9 cellular contexts compared by ENCODE assay signal in genomic region chr1:21814241-21814918, GRCh38. TPM values are rescaled to one million over a fixed set of nuclear protein-coding genes. Genes with fewer than 3 reads are reported as not detected.
DNase-seq lines count a peak whose midpoint lies in the region; ATAC-seq and TF ChIP-seq lines count a peak whose summit lies in the region.
"Had no signal": no experiment of that assay in that cellular context is flagged by ENCODE, and none has a peak within 500 bp of the region (broad histone marks: within the 10 kb centered on the region; RNA-seq: fewer than 3 reads in every experiment).

No MANE protein-coding gene starts in this region.

- no peaks in the 10 kb centered on the region for H3K36me3 Mint-ChIP-seq in activated CD4-positive, alpha-beta memory T cell treated with anti-CD3 and anti-CD28 coated beads, Interleukin-2, amount 10 ng/mL, durations not matched to agents 7 days and 5 days (ENCODE audit: low read depth)

- H3K79me2 ChIP-seq in fibroblast of lung (ENCODE audit: control insufficient read depth, insufficient read depth, low read length), result no peaks in the 10 kb centered on the region

- H3K27ac Mint-ChIP-seq in activated CD4-positive, alpha-beta memory T cell treated with anti-CD3 and anti-CD28 coated beads, Interleukin-2, amount 10 ng/mL, durations not matched to agents 7 days and 5 days, result no peak overlapping the region

- no peak overlapping the region for H3K9ac ChIP-seq in fibroblast of lung (ENCODE audit: insufficient read depth, low read length)

- no peaks in the 10 kb centered on the region for H4K20me1 ChIP-seq in fibroblast of lung (ENCODE audit: control insufficient read depth, extremely low read depth, insufficient read depth, low read length)

- peak; percentile 42 to 47 for TF ChIP-seq CTCF in fibroblast of lung (conservative IDR thresholded peaks at IDR 0.05 in 1 of 2, IDR thresholded peaks at IDR 0.05 in 1 of 2; ENCODE audit: low read depth in 1 of 2, low read length in 2 of 2)
- no peak for TF ChIP-seq CTCF in omental fat pad (IDR thresholded peaks at IDR 0.05)

- no peaks in the 10 kb centered on the region for H3K9me3 Mint-ChIP-seq in activated CD4-positive, alpha-beta memory T cell treated with anti-CD3 and anti-CD28 coated beads, Interleukin-2, amount 10 ng/mL, durations not matched to agents 7 days and 5 days

- peak; percentile 35 for ATAC-seq in omental fat pad (ENCODE audit: low FRiP score)

- H3K9me3 ChIP-seq in fibroblast of lung (ENCODE audit: control insufficient read depth, insufficient read depth, low read depth, low read length), result no peaks in the 10 kb centered on the region

- H3K4me3 ChIP-seq in fibroblast of lung (replicated peaks in 1 of 4; ENCODE audit: control extremely low read depth in 1 of 4, insufficient read depth in 1 of 4, low read depth in 3 of 4, low read length in 4 of 4), result peak overlapping the region; percentile 16 to 43 (median 32)

- no peaks in the 10 kb centered on the region for H3K27me3 ChIP-seq in fibroblast of lung (ENCODE audit: control insufficient read depth, insufficient read depth, low read length)

- peak; percentile 37 for DNase-seq in NCI-H82 (lab: John Stamatoyannopoulos, UW)
- DNase-seq in NCI-H82 treated with DMSO at 0.1 percent for 48 hours (lab: John Stamatoyannopoulos, UW; ENCODE audit: unreplicated experiment), result no peak
- peak; percentile 21 for DNase-seq in activated CD4-positive, alpha-beta memory T cell treated with anti-CD3 and anti-CD28 coated beads, Interleukin-2, amount 10 ng/mL, durations not matched to agents 7 days and 5 days
- peak in 1 of 2 donors; percentile 19 for DNase-seq in fibroblast of lung (ENCODE audit: low read depth in 2 of 2)
- no peak for DNase-seq in omental fat pad (ENCODE audit: low spot score)
- no peak for DNase-seq in NCI-H345 treated with DMSO at 0.1 percent for 48 hours (lab: John Stamatoyannopoulos, UW; ENCODE audit: unreplicated experiment)
- no peak for DNase-seq in HPDE6-E6E7 (ENCODE audit: extremely low spot score)
- no peak for DNase-seq in dedifferentiated amniotic fluid mesenchymal stem cell (ENCODE audit: extremely low spot score)

- no peak overlapping the region for H3K4me3 Mint-ChIP-seq in activated CD4-positive, alpha-beta memory T cell treated with anti-CD3 and anti-CD28 coated beads, Interleukin-2, amount 10 ng/mL, durations not matched to agents 7 days and 5 days

- CTCF ChIA-PET in activated CD4-positive, alpha-beta memory T cell treated with anti-CD3 and anti-CD28 coated beads, Interleukin-2, amount 10 ng/mL, durations not matched to agents 7 days and 5 days (lab: Charles Lee), result no interaction called here

- H3K27me3 Mint-ChIP-seq in activated CD4-positive, alpha-beta memory T cell treated with anti-CD3 and anti-CD28 coated beads, Interleukin-2, amount 10 ng/mL, durations not matched to agents 7 days and 5 days, result peaks cover 22% of the 10 kb centered on the region

- H3K4me1 Mint-ChIP-seq in activated CD4-positive, alpha-beta memory T cell treated with anti-CD3 and anti-CD28 coated beads, Interleukin-2, amount 10 ng/mL, durations not matched to agents 7 days and 5 days, result peaks cover 7% of the 10 kb centered on the region

- H3K27ac ChIP-seq in fibroblast of lung (ENCODE audit: insufficient read depth, low read length), result no peak overlapping the region
- H3K27ac ChIP-seq: C4-2B had no signal

- H2AFZ ChIP-seq in fibroblast of lung (ENCODE audit: low read length), result peak overlapping the region; percentile 30

- POLR2A ChIA-PET in activated CD4-positive, alpha-beta memory T cell treated with anti-CD3 and anti-CD28 coated beads, Interleukin-2, amount 10 ng/mL, durations not matched to agents 7 days and 5 days (lab: Charles Lee), result no interaction called here

- no peaks in the 10 kb centered on the region for H3K36me3 ChIP-seq in fibroblast of lung (ENCODE audit: control insufficient read depth, insufficient read depth, low read length)

- H3K4me1 ChIP-seq in fibroblast of lung (ENCODE audit: control insufficient read depth, extremely low read depth, insufficient read depth, low read length), result peaks cover 5% of the 10 kb centered on the region

- peak overlapping the region; percentile 80 for H3K4me2 ChIP-seq in fibroblast of lung (ENCODE audit: extremely low read depth, insufficient read depth, low read length)

RNA-seq across cellular contexts. Expression of gene LDLRAD2, which starts 2.3 kb away (rescaled TPM):
- total RNA-seq in activated CD4-positive, alpha-beta memory T cell treated with anti-CD3 and anti-CD28 coated beads, Interleukin-2, amount 10 ng/mL, durations not matched to agents 7 days and 5 days, result not detected
- total RNA-seq in fibroblast of lung (under 0.01 TPM in 1 of 2 replicates, not detected in the other), omental fat pad (not detected)
- 0.03 TPM in 1 of 2 replicates, not detected in the other for polyA plus RNA-seq in fibroblast of lung
- 15.8 and 51.0 TPM in 2 replicates for polyA plus RNA-seq in fibroblast of lung (2012)
- polyA minus RNA-seq in fibroblast of lung (ENCODE audit: low replicate concordance), result 0.51 TPM in 1 of 2 replicates, not detected in the other

RNA-seq across cellular contexts. Expression of gene USP48, which starts 31.4 kb away (rescaled TPM):
- 10 to 100 TPM; 80.1 to 81.8 TPM for total RNA-seq in activated CD4-positive, alpha-beta memory T cell treated with anti-CD3 and anti-CD28 coated beads, Interleukin-2, amount 10 ng/mL, durations not matched to agents 7 days and 5 days
- total RNA-seq in fibroblast of lung (34.9 and 45.6 TPM in 2 replicates), omental fat pad (10 to 100 TPM; 30.5 to 49.8 (median 39.5) TPM)
- polyA plus RNA-seq in fibroblast of lung, result 28.6 and 34.1 TPM in 2 replicates
- polyA plus RNA-seq in fibroblast of lung (2012), result 28.9 and 32.2 TPM in 2 replicates
- 4.9 and 6.7 TPM in 2 replicates for polyA minus RNA-seq in fibroblast of lung (ENCODE audit: low replicate concordance)

Comparison
In these comparisons a context has a peak if more than half of its experiments do, and no peak if none do; other contexts are left out.
1. DNase-seq: peak in NCI-H82 (single experiment) and activated CD4-positive, alpha-beta memory T cell treated with anti-CD3 and anti-CD28 coated beads, Interleukin-2, amount 10 ng/mL, durations not matched to agents 7 days and 5 days (single experiment); none in NCI-H82 treated with DMSO at 0.1 percent for 48 hours (single experiment), omental fat pad (single experiment), NCI-H345 treated with DMSO at 0.1 percent for 48 hours (single experiment), HPDE6-E6E7 (single experiment) and dedifferentiated amniotic fluid mesenchymal stem cell (single experiment).
2. CTCF ChIP-seq: peak in fibroblast of lung (2 of 2); none in omental fat pad (0 of 3).